ENCODE assay signal across 9 cellular contexts in the genomic region with DNA sequence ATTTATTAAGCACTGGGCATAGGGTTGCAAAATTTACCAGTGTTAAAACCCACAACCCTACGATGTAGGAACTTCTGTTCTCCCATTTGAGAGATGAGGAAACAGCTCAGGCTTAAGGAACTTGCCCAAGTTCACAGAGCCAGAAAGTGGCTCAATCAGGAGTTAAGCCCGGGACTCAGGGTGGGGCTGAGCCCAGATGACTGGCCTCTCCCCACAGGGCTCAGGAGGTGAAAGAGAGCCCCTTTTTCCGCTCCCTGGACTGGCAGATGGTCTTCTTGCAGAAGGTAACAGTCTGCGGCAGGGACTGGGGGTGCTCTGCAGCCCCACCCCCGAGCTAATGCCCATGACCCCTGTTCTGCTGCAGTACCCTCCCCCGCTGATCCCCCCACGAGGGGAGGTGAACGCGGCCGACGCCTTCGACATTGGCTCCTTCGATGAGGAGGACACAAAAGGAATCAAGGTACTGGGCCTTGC. TPM values are rescaled to one million over a fixed set of nuclear protein-coding genes. Genes with fewer than 3 reads are reported as not detected.
DNase-seq lines count a peak whose midpoint lies in the region; ATAC-seq and TF ChIP-seq lines count a peak whose summit lies in the region.
"Had no signal": no experiment of that assay in that cellular context is flagged by ENCODE, and none has a peak within 500 bp of the region (broad histone marks: within the 10 kb centered on the region; RNA-seq: fewer than 3 reads in every experiment).

No MANE protein-coding gene starts in this region.

- WGBS in gastroesophageal sphincter (ENCODE audit: low coverage in 1 of 2), 2 donors, result 79% methylated on average over 5 of the region's 13 CpGs; no CpG with 5 or more reads in 1 of the 2 donors

- ATAC-seq in gastroesophageal sphincter, result peak; percentile 23

- TF ChIP-seq POLR2A in gastroesophageal sphincter (IDR thresholded peaks at IDR 0.05), result no peak

- peak overlapping the region; percentile 100 for H3K27ac ChIP-seq in HL-60 (replicated peaks)
- H3K27ac ChIP-seq in RWPE1, result peak overlapping the region; percentile 98
- H3K27ac ChIP-seq in gastroesophageal sphincter, result peak overlapping the region in 3 of 4 donors; percentile 29 to 94 (median 44)
- peak overlapping the region; percentile 30 for H3K27ac ChIP-seq in skeletal muscle tissue (ENCODE audit: low read depth, low read length)
- H3K27ac ChIP-seq in neural progenitor cell, result no peak overlapping the region
- H3K27ac ChIP-seq: prostate gland had no signal

- CTCF ChIA-PET in RWPE1 (lab: Yijun Ruan, JAX), result interaction anchor here (0.6 kb wide), 2 partner anchors 15 to 34 kb away, joined by 3 read pairs; no protein-coding TSS in a partner anchor

- peak; percentile 86 to 95 for DNase-seq in HL-60 (ENCODE audit: low read depth in 1 of 2, low spot score in 1 of 2)
- no peak for DNase-seq in RWPE1 (ENCODE audit: low spot score)
- DNase-seq in activated effector memory CD4-positive, alpha-beta T cell treated with Interleukin-2 at 50 U/mL for 16 hours, result no peak
- no peak for DNase-seq in NCI-H1105 (lab: John Stamatoyannopoulos, UW)
- DNase-seq in neural progenitor cell (ENCODE audit: low spot score), result no peak
- DNase-seq: NCI-H1694 had no signal

- H3K79me2 ChIP-seq in neural progenitor cell (ENCODE audit: low read depth), result no peaks in the 10 kb centered on the region

- H3K4me1 Mint-ChIP-seq in neural progenitor cell, result peaks cover 12% of the 10 kb centered on the region

- H3K27ac Mint-ChIP-seq in neural progenitor cell, result no peak overlapping the region

- POLR2A ChIA-PET in RWPE1 (lab: Yijun Ruan, JAX; ENCODE audit: low non-redundant PET), result no interaction called here

- H3K9ac ChIP-seq in skeletal muscle tissue (ENCODE audit: low read depth in 1 of 3, low read length in 3 of 3), result no peak overlapping the region
- no peak overlapping the region for H3K9ac ChIP-seq in neural progenitor cell

- no peak for TF ChIP-seq CTCF in HL-60 (IDR thresholded peaks at IDR 0.05; ENCODE audit: insufficient read depth, low read length)
- TF ChIP-seq CTCF in RWPE1 (conservative IDR thresholded peaks at IDR 0.05; ENCODE audit: low read depth), result no peak
- no peak for TF ChIP-seq CTCF in gastroesophageal sphincter (IDR thresholded peaks at IDR 0.05)
- TF ChIP-seq CTCF in neural progenitor cell (IDR thresholded peaks at IDR 0.05), result no peak

- H3K27me3 Mint-ChIP-seq in neural progenitor cell (ENCODE audit: insufficient read depth, low read depth), result peaks cover 10% of the 10 kb centered on the region

- no peaks in the 10 kb centered on the region for H3K9me3 Mint-ChIP-seq in neural progenitor cell

- no peak overlapping the region for H2AFZ ChIP-seq in neural progenitor cell (replicated peaks)

- no peak overlapping the region for H3K4me2 ChIP-seq in neural progenitor cell

- no peaks in the 10 kb centered on the region for H4K20me1 ChIP-seq in neural progenitor cell (ENCODE audit: low read depth)

- no peak for TF ChIP-seq EP300 in gastroesophageal sphincter (IDR thresholded peaks at IDR 0.05)

- no peaks in the 10 kb centered on the region for H3K27me3 ChIP-seq in HL-60 (ENCODE audit: insufficient read depth, poor library complexity, severe bottlenecking)
- H3K27me3 ChIP-seq in gastroesophageal sphincter, result no peaks in the 10 kb centered on the region
- H3K27me3 ChIP-seq in skeletal muscle tissue (ENCODE audit: control insufficient read depth in 3 of 3, insufficient read depth in 3 of 3, low read length in 3 of 3), result no peaks in the 10 kb centered on the region
- H3K27me3 ChIP-seq in neural progenitor cell, result no peaks in the 10 kb centered on the region

- H3F3A ChIP-seq in neural progenitor cell (ENCODE audit: low read depth), result peaks cover 17% of the 10 kb centered on the region

- H3K36me3 Mint-ChIP-seq in neural progenitor cell, result peaks cover 7% of the 10 kb centered on the region

- H3K36me3 ChIP-seq in gastroesophageal sphincter (peaks cover 0 to 85% of the 10 kb centered on the region in 2 donors), skeletal muscle tissue (ENCODE audit: control insufficient read depth in 3 of 3, insufficient read depth in 3 of 3, low read length in 3 of 3) (peaks cover 72 to 75% (median 73%) of the 10 kb centered on the region in 3 donors), neural progenitor cell (no peaks in the 10 kb centered on the region)

- H3K4me1 ChIP-seq in gastroesophageal sphincter, result peaks cover 0 to 77% (median 15%) of the 10 kb centered on the region in 3 donors
- H3K4me1 ChIP-seq in skeletal muscle tissue (ENCODE audit: control insufficient read depth in 3 of 3, insufficient read depth in 3 of 3, low read length in 3 of 3), result peaks cover 36 to 47% (median 37%) of the 10 kb centered on the region in 3 donors
- H3K4me1 ChIP-seq in neural progenitor cell, result peaks cover 7% of the 10 kb centered on the region

- no peaks in the 10 kb centered on the region for H3K9me3 ChIP-seq in gastroesophageal sphincter
- no peaks in the 10 kb centered on the region for H3K9me3 ChIP-seq in skeletal muscle tissue (ENCODE audit: control insufficient read depth in 3 of 3, low read length in 3 of 3)
- H3K9me3 ChIP-seq in neural progenitor cell (ENCODE audit: low read depth), result no peaks in the 10 kb centered on the region
- H3K9me3 ChIP-seq: prostate gland had no signal

- no peak overlapping the region for H3K4me3 Mint-ChIP-seq in neural progenitor cell

- peak overlapping the region; percentile 36 for H3K4me3 ChIP-seq in HL-60 (replicated peaks; ENCODE audit: insufficient read depth, low read length)
- H3K4me3 ChIP-seq in gastroesophageal sphincter, result no peak overlapping the region
- no peak overlapping the region for H3K4me3 ChIP-seq in skeletal muscle tissue (ENCODE audit: low read length in 3 of 3)
- no peak overlapping the region for H3K4me3 ChIP-seq in neural progenitor cell
- H3K4me3 ChIP-seq: prostate gland had no signal

RNA-seq across cellular contexts. Expression of gene ANKRD13D, which starts 5.6 kb away (rescaled TPM):
- total RNA-seq in gastroesophageal sphincter, result 10 to 100 TPM; 25.6 to 61.6 (median 32.3) TPM
- total RNA-seq in skeletal muscle tissue, result 12.5 TPM
- 21.0 and 29.2 TPM in 2 replicates for total RNA-seq in neural progenitor cell (ENCODE audit: low replicate concordance)

RNA-seq across cellular contexts. Expression of gene GRK2, which starts 17.3 kb away (rescaled TPM):
- 10 to 100 TPM; 44.0 to 76.9 (median 64.8) TPM for total RNA-seq in gastroesophageal sphincter
- 27.7 TPM for total RNA-seq in skeletal muscle tissue
- 30.0 and 54.4 TPM in 2 replicates for total RNA-seq in neural progenitor cell (ENCODE audit: low replicate concordance)

RNA-seq across cellular contexts. Expression of gene SSH3, which starts 19.8 kb away (rescaled TPM):
- total RNA-seq in gastroesophageal sphincter (10 to 100 TPM; 33.9 to 58.4 (median 41.9) TPM), skeletal muscle tissue (6.8 TPM), neural progenitor cell (ENCODE audit: low replicate concordance) (1.4 and 7.1 TPM in 2 replicates)

Comparison
In these comparisons a context has a peak if more than half of its experiments do, and no peak if none do; other contexts are left out.
1. DNase-seq: peak in HL-60 (2 of 2); none in RWPE1 (single experiment), activated effector memory CD4-positive, alpha-beta T cell treated with Interleukin-2 at 50 U/mL for 16 hours (single experiment), NCI-H1105 (single experiment) and neural progenitor cell (single experiment).